24 cellular contexts compared by ENCODE assay signal in the genomic region with DNA sequence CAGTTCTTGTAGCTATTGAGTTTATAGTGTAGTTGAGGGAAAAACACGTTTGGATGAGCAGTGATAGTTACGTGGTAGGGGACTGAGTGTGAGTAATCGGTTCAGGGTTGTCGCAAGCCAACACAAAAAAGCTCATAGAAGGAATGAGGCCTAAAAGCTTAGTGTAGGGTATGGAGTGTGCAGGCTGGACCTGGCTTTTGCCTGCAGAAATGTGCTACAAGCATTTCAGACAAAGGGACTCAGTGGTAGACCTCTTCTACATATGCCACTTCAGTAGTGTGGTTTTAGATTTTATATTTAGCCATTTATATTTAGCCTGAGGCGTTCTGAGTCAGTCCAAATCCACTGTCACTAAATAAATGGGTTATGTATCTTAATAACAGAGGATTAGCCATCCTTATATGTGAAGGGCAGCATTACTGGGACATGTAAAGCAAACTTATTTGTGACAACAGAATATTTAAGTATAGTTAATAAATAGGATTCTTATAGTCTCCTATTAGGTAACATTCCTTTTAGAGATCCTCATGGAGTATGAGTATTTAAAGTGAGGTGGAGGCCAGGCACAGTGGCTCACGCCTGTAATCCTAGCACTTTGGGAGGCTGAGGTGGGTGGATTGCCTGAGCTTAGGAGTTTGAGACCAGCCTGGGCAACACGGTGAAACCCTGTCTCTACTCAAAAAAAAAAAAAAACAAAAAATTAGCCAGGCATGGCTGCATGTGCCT. TPM values are rescaled to one million over a fixed set of nuclear protein-coding genes. Genes with fewer than 3 reads are reported as not detected.
DNase-seq lines count a peak whose midpoint lies in the region; ATAC-seq and TF ChIP-seq lines count a peak whose summit lies in the region.
"Had no signal": no experiment of that assay in that cellular context is flagged by ENCODE, and none has a peak within 500 bp of the region (broad histone marks: within the 10 kb centered on the region; RNA-seq: fewer than 3 reads in every experiment).

No MANE protein-coding gene starts in this region.

- no peak for ATAC-seq in activated CD8-positive, alpha-beta T cell treated with anti-CD3 and anti-CD28 coated beads for 36 hours
- no peak for ATAC-seq in activated CD8-positive, alpha-beta T cell treated with anti-CD3 and anti-CD28 coated beads, Interleukin-2, amount 10 ng/mL, durations not matched to agents 7 days and 5 days
- ATAC-seq: A549; activated CD4-positive, CD25-positive, alpha-beta regulatory T cell treated with anti-CD3 and anti-CD28 coated beads, Interleukin-2, amount 50 U/mL, for 24 hours; K562; left colon; mucosa of descending colon; stimulated activated memory B cell treated with anti-CD40 and anti-IgM and Interleukin-4, amounts not matched to agents 10 μg/mL and 1 μg/mL and 100 μg/mL, for 72 hours had no signal

- CTCF ChIA-PET in activated CD8-positive, alpha-beta T cell treated with anti-CD3 and anti-CD28 coated beads for 36 hours (lab: Charles Lee), result no interaction called here
- CTCF ChIA-PET in activated CD8-positive, alpha-beta T cell treated with anti-CD3 and anti-CD28 coated beads, Interleukin-2, amount 10 ng/mL, durations not matched to agents 7 days and 5 days (lab: Charles Lee), result interaction anchor here (1.7 kb wide), 1 partner anchor 12 kb away, joined by 3 read pairs; no protein-coding TSS in a partner anchor

- H3K4me3 Mint-ChIP-seq in activated CD8-positive, alpha-beta T cell treated with anti-CD3 and anti-CD28 coated beads for 36 hours, result no peak overlapping the region
- no peak overlapping the region for H3K4me3 Mint-ChIP-seq in activated CD8-positive, alpha-beta T cell treated with anti-CD3 and anti-CD28 coated beads, Interleukin-2, amount 10 ng/mL, durations not matched to agents 7 days and 5 days
- H3K4me3 Mint-ChIP-seq: CD4-positive, alpha-beta T cell had no signal

- H3K36me3 ChIP-seq in OCI-LY1 (ENCODE audit: insufficient read depth, low read length) (peaks cover 21% of the 10 kb centered on the region), smooth muscle cell (ENCODE audit: low read depth) (no peaks in the 10 kb centered on the region)
- H3K36me3 ChIP-seq: Peyer's patch, transverse colon had no signal

- TF ChIP-seq CTCF in activated CD8-positive, alpha-beta T cell treated with anti-CD3 and anti-CD28 coated beads for 36 hours (IDR thresholded peaks at IDR 0.05), result no peak
- TF ChIP-seq CTCF in OCI-LY1 (IDR thresholded peaks at IDR 0.05; ENCODE audit: low read length) (no peak), epithelial cell of esophagus (IDR thresholded peaks at IDR 0.05; ENCODE audit: insufficient read depth, low read depth, low read length, missing control alignments) (no peak), smooth muscle cell (IDR thresholded peaks at IDR 0.05; ENCODE audit: borderline replicate concordance, insufficient read depth, poor library complexity, severe bottlenecking) (no peak)

- DNase-seq in activated CD8-positive, alpha-beta T cell treated with anti-CD3 and anti-CD28 coated beads for 36 hours, result no peak
- no peak for DNase-seq in activated CD8-positive, alpha-beta T cell treated with anti-CD3 and anti-CD28 coated beads, Interleukin-2, amount 10 ng/mL, durations not matched to agents 7 days and 5 days
- DNase-seq in epithelial cell of esophagus (ENCODE audit: low read depth) (peak; percentile 34), smooth muscle cell (lab: John Stamatoyannopoulos, UW; ENCODE audit: unreplicated experiment) (no peak), posterior cingulate gyrus (no peak)
- DNase-seq in activated CD4-positive, alpha-beta T cell treated with anti-CD3 and anti-CD28 coated beads for 48 hours, result no peak
- DNase-seq in activated CD4-positive, CD25-positive, alpha-beta regulatory T cell treated with anti-CD3 and anti-CD28 coated beads, Interleukin-2, amount 50 U/mL, for 72 hours, result no peak
- DNase-seq: activated CD8-positive, alpha-beta memory T cell treated with anti-CD3 and anti-CD28 coated beads, Interleukin-2, amount 50 U/mL, for 4 hours; CD4-positive, alpha-beta T cell; HCEC 1CT; hypothalamus; left colon; mucosa of descending colon; NCI-H1694; NCI-H510A treated with DMSO at 0.1 percent for 48 hours; Peyer's patch; small intestine; T-helper 1 cell; transverse colon had no signal

- peak overlapping the region; percentile 68 for H3K27ac ChIP-seq in OCI-LY1 (ENCODE audit: low read depth, low read length, poor library complexity, severe bottlenecking)
- H3K27ac ChIP-seq in smooth muscle cell (ENCODE audit: low read depth), result peak overlapping the region; percentile 4
- H3K27ac ChIP-seq: A549, Peyer's patch, transverse colon had no signal

- H3K9me2 ChIP-seq in OCI-LY1 (ENCODE audit: low read depth, low read length), result no peaks in the 10 kb centered on the region

- H3K27ac Mint-ChIP-seq in activated CD8-positive, alpha-beta T cell treated with anti-CD3 and anti-CD28 coated beads for 36 hours, result peak overlapping the region; percentile 17
- no peak overlapping the region for H3K27ac Mint-ChIP-seq in activated CD8-positive, alpha-beta T cell treated with anti-CD3 and anti-CD28 coated beads, Interleukin-2, amount 10 ng/mL, durations not matched to agents 7 days and 5 days
- H3K27ac Mint-ChIP-seq: CD4-positive, alpha-beta T cell had no signal

- H4K20me1 ChIP-seq in OCI-LY1 (ENCODE audit: insufficient read depth, low read length) (no peaks in the 10 kb centered on the region), smooth muscle cell (ENCODE audit: low read depth) (peaks cover 55% of the 10 kb centered on the region)

- no peaks in the 10 kb centered on the region for H3K27me3 ChIP-seq in OCI-LY1 (ENCODE audit: insufficient read depth, low read length)
- H3K27me3 ChIP-seq in smooth muscle cell (ENCODE audit: low read depth), result no peaks in the 10 kb centered on the region
- H3K27me3 ChIP-seq: Peyer's patch, transverse colon had no signal

- H3F3A ChIP-seq in OCI-LY1 (ENCODE audit: insufficient read depth, low read length) (no peaks in the 10 kb centered on the region), smooth muscle cell (ENCODE audit: low read depth) (no peaks in the 10 kb centered on the region)

- H3K9me3 Mint-ChIP-seq in activated CD8-positive, alpha-beta T cell treated with anti-CD3 and anti-CD28 coated beads for 36 hours, result peaks cover 5% of the 10 kb centered on the region
- peaks cover 4% of the 10 kb centered on the region for H3K9me3 Mint-ChIP-seq in activated CD8-positive, alpha-beta T cell treated with anti-CD3 and anti-CD28 coated beads, Interleukin-2, amount 10 ng/mL, durations not matched to agents 7 days and 5 days (ENCODE audit: insufficient read depth)

- no peak overlapping the region for H3K9ac ChIP-seq in OCI-LY1 (ENCODE audit: low read length)
- no peak overlapping the region for H3K9ac ChIP-seq in smooth muscle cell (ENCODE audit: low read depth)

- H3K9me3 ChIP-seq in OCI-LY1 (ENCODE audit: low read length) (peaks cover 18% of the 10 kb centered on the region), smooth muscle cell (replicated peaks; ENCODE audit: low read depth) (no peaks in the 10 kb centered on the region)
- H3K9me3 ChIP-seq: A549, Peyer's patch, transverse colon had no signal

- H3K4me2 ChIP-seq in OCI-LY1 (ENCODE audit: low read length) (no peak overlapping the region; the same call in 1 of the 2 replicates), smooth muscle cell (no peak overlapping the region)
- H3K4me2 ChIP-seq: A549 had no signal

- peaks cover 27% of the 10 kb centered on the region for H3K36me3 Mint-ChIP-seq in activated CD8-positive, alpha-beta T cell treated with anti-CD3 and anti-CD28 coated beads for 36 hours (ENCODE audit: low read depth)
- H3K36me3 Mint-ChIP-seq in activated CD8-positive, alpha-beta T cell treated with anti-CD3 and anti-CD28 coated beads, Interleukin-2, amount 10 ng/mL, durations not matched to agents 7 days and 5 days (ENCODE audit: low read depth), result peaks cover 28% of the 10 kb centered on the region

- peaks cover 68% of the 10 kb centered on the region for H3K79me2 ChIP-seq in OCI-LY1 (ENCODE audit: insufficient read depth, low read length)
- H3K79me2 ChIP-seq in smooth muscle cell (ENCODE audit: low read depth), result peaks cover 69% of the 10 kb centered on the region

- no peaks in the 10 kb centered on the region for H3K27me3 Mint-ChIP-seq in activated CD8-positive, alpha-beta T cell treated with anti-CD3 and anti-CD28 coated beads for 36 hours
- no peaks in the 10 kb centered on the region for H3K27me3 Mint-ChIP-seq in activated CD8-positive, alpha-beta T cell treated with anti-CD3 and anti-CD28 coated beads, Interleukin-2, amount 10 ng/mL, durations not matched to agents 7 days and 5 days (ENCODE audit: low read depth)
- H3K27me3 Mint-ChIP-seq: CD4-positive, alpha-beta T cell; stimulated activated memory B cell treated with anti-CD40 and anti-IgM and Interleukin-4, amounts not matched to agents 10 μg/mL and 1 μg/mL and 100 μg/mL, for 72 hours had no signal

- peaks cover 25% of the 10 kb centered on the region for H3K4me1 Mint-ChIP-seq in activated CD8-positive, alpha-beta T cell treated with anti-CD3 and anti-CD28 coated beads for 36 hours (ENCODE audit: low read depth)
- peaks cover 3% of the 10 kb centered on the region for H3K4me1 Mint-ChIP-seq in activated CD8-positive, alpha-beta T cell treated with anti-CD3 and anti-CD28 coated beads, Interleukin-2, amount 10 ng/mL, durations not matched to agents 7 days and 5 days (ENCODE audit: low read depth)

- POLR2A ChIA-PET in activated CD8-positive, alpha-beta T cell treated with anti-CD3 and anti-CD28 coated beads for 36 hours (lab: Charles Lee), result interaction anchor here (0.9 kb wide), 1 partner anchor 23 kb away, joined by 3 read pairs; no protein-coding TSS in a partner anchor
- POLR2A ChIA-PET in activated CD8-positive, alpha-beta T cell treated with anti-CD3 and anti-CD28 coated beads, Interleukin-2, amount 10 ng/mL, durations not matched to agents 7 days and 5 days (lab: Charles Lee), result no interaction called here

- no peak overlapping the region for H2AFZ ChIP-seq in OCI-LY1 (ENCODE audit: low read length)
- no peak overlapping the region for H2AFZ ChIP-seq in smooth muscle cell (ENCODE audit: low read depth)

- H3K4me3 ChIP-seq in OCI-LY1 (ENCODE audit: low read depth, low read length, poor library complexity, severe bottlenecking) (no peak overlapping the region), epithelial cell of esophagus (ENCODE audit: low read length) (no peak overlapping the region), smooth muscle cell (no peak overlapping the region)
- H3K4me3 ChIP-seq: A549, K562, mucosa of descending colon, Peyer's patch, transverse colon had no signal

- H3K4me1 ChIP-seq in OCI-LY1 (ENCODE audit: insufficient read depth, low read length, severe bottlenecking) (peaks cover 23% of the 10 kb centered on the region), smooth muscle cell (ENCODE audit: low read depth) (no peaks in the 10 kb centered on the region)
- H3K4me1 ChIP-seq: A549, Peyer's patch, transverse colon had no signal

- intact Hi-C loops in activated CD8-positive, alpha-beta T cell treated with anti-CD3 and anti-CD28 coated beads for 36 hours (cut with micrococcal nuclease), result no loop called here
- intact Hi-C loops in posterior cingulate gyrus (cut with DNase I), result no loop called here

- WGBS in smooth muscle cell (ENCODE audit: low lambda C conversion rate), result 70% methylated on average over 7 of the region's 7 CpGs

RNA-seq across cellular contexts. Expression of gene ATP2C1, which starts 21.8 kb away (rescaled TPM):
- 10 to 100 TPM; 46.4 to 46.8 TPM for total RNA-seq in activated CD8-positive, alpha-beta T cell treated with anti-CD3 and anti-CD28 coated beads for 36 hours
- total RNA-seq in activated CD8-positive, alpha-beta T cell treated with anti-CD3 and anti-CD28 coated beads, Interleukin-2, amount 10 ng/mL, durations not matched to agents 7 days and 5 days, result 10 to 100 TPM; 45.5 to 52.7 TPM
- total RNA-seq in smooth muscle cell, result 85.9 and 118 TPM in 2 replicates
- polyA plus RNA-seq in smooth muscle cell, result 36.0 and 43.2 TPM in 2 replicates
